In genomic region chr5:139600336-139600949, GRCh38 we compare ENCODE assay signal across 14 cellular contexts. TPM values are rescaled to one million over a fixed set of nuclear protein-coding genes. Genes with fewer than 3 reads are reported as not detected.
DNase-seq lines count a peak whose midpoint lies in the region; TF ChIP-seq lines count a peak whose summit lies in the region.
"Had no signal": no experiment of that assay in that cellular context is flagged by ENCODE, and none has a peak within 500 bp of the region (broad histone marks: within the 10 kb centered on the region; RNA-seq: fewer than 3 reads in every experiment).

No MANE protein-coding gene starts in this region.

- H3K27ac Mint-ChIP-seq in activated CD4-positive, alpha-beta T cell treated with anti-CD3 and anti-CD28 coated beads, Interleukin-2, amount 10 ng/mL, durations not matched to agents 24 days and 14 days: no peak overlapping the region
- H3K27ac Mint-ChIP-seq: stimulated activated naive CD8-positive, alpha-beta T cell treated with anti-CD3 and anti-CD28 coated beads, Interleukin-15, amount 100 ng/mL, for 72 hours had no signal

- no TSS peak for BruUV-seq in mammary epithelial cell (replicated peaks; lab: Mats Ljungman, UMichigan)

- peak overlapping the region; percentile 53 for H3K27ac ChIP-seq in mammary epithelial cell (ENCODE audit: insufficient read depth, low read depth, low read length)
- H3K27ac ChIP-seq in vagina: no peak overlapping the region
- H3K27ac ChIP-seq: parathyroid adenoma had no signal

- no peaks in the 10 kb centered on the region for H3K27me3 Mint-ChIP-seq in activated CD4-positive, alpha-beta T cell treated with anti-CD3 and anti-CD28 coated beads, Interleukin-2, amount 10 ng/mL, durations not matched to agents 24 days and 14 days
- H3K27me3 Mint-ChIP-seq: activated T-cell treated with anti-CD3 and anti-CD28 coated beads, Interleukin-2, amount 50 U/mL, for 24 hours; stimulated activated naive CD8-positive, alpha-beta T cell treated with anti-CD3 and anti-CD28 coated beads, Interleukin-15, amount 100 ng/mL, for 72 hours had no signal

- H3K79me2 ChIP-seq in mammary epithelial cell (ENCODE audit: insufficient read depth, low read length): peaks cover 79% of the 10 kb centered on the region

- in situ Hi-C loops in mammary epithelial cell (cut with MboI; ENCODE audit: low sequenced_read_pairs in 2 of 2): no loop called here
- in situ Hi-C loops in KBM-7 (cut with MboI; ENCODE audit: low pct_unique_long_range_greater_than_20kb, low sequenced_read_pairs): no loop called here

- H3K9me3 Mint-ChIP-seq in activated CD4-positive, alpha-beta T cell treated with anti-CD3 and anti-CD28 coated beads, Interleukin-2, amount 10 ng/mL, durations not matched to agents 24 days and 14 days: no peaks in the 10 kb centered on the region
- H3K9me3 Mint-ChIP-seq: activated T-cell treated with anti-CD3 and anti-CD28 coated beads, Interleukin-2, amount 50 U/mL, for 24 hours; stimulated activated naive CD8-positive, alpha-beta T cell treated with anti-CD3 and anti-CD28 coated beads, Interleukin-15, amount 100 ng/mL, for 72 hours had no signal

- dilution Hi-C loops in mammary epithelial cell (cut with HindIII; ENCODE audit: low sequenced_read_pairs): no loop called here

- peaks cover 4% of the 10 kb centered on the region for H4K20me1 ChIP-seq in mammary epithelial cell (ENCODE audit: insufficient read depth, low read length)

- H3K9ac ChIP-seq in mammary epithelial cell (ENCODE audit: insufficient read depth, low read length): no peak overlapping the region
- H3K9ac ChIP-seq: parathyroid adenoma had no signal

- H3K36me3 Mint-ChIP-seq in activated CD4-positive, alpha-beta T cell treated with anti-CD3 and anti-CD28 coated beads, Interleukin-2, amount 10 ng/mL, durations not matched to agents 24 days and 14 days (ENCODE audit: low read depth): peaks cover 37% of the 10 kb centered on the region

- H3K9me3 ChIP-seq in mammary epithelial cell (replicated peaks; ENCODE audit: insufficient read depth, low read length) (no peaks in the 10 kb centered on the region), BE2C (no peaks in the 10 kb centered on the region), vagina (no peaks in the 10 kb centered on the region)

- no peak for TF ChIP-seq POLR2A in vagina (IDR thresholded peaks at IDR 0.05)

- H2AFZ ChIP-seq in mammary epithelial cell (ENCODE audit: low read depth, low read length): no peak overlapping the region
- H2AFZ ChIP-seq: parathyroid adenoma had no signal

- H3K4me2 ChIP-seq in mammary epithelial cell (ENCODE audit: insufficient read depth, low read depth, low read length): no peak overlapping the region

- H3K4me1 Mint-ChIP-seq in activated CD4-positive, alpha-beta T cell treated with anti-CD3 and anti-CD28 coated beads, Interleukin-2, amount 10 ng/mL, durations not matched to agents 24 days and 14 days: peaks cover 12% of the 10 kb centered on the region

- CTCF ChIA-PET in BJ (lab: Yijun Ruan, JAX): interaction anchor here (0.6 kb wide), 1 partner anchor 508 kb away, joined by 3 read pairs; no protein-coding TSS in a partner anchor
- CTCF ChIA-PET in mammary epithelial cell (lab: Charles Lee; ENCODE audit: low non-redundant PET): interaction anchor here (0.6 kb wide), 1 partner anchor 165 kb away, joined by 9 read pairs; no protein-coding TSS in a partner anchor

- TF ChIP-seq CTCF in BJ (IDR thresholded peaks at IDR 0.05; ENCODE audit: insufficient read depth, low read depth, low read length) (no peak), mammary epithelial cell (conservative IDR thresholded peaks at IDR 0.05 in 1 of 2, IDR thresholded peaks at IDR 0.05 in 1 of 2; ENCODE audit: extremely low read depth in 1 of 2, insufficient read depth in 1 of 2, low read depth in 1 of 2, low read length in 2 of 2) (no peak), BE2C (IDR thresholded peaks at IDR 0.05; ENCODE audit: low read depth, low read length) (no peak), vagina (IDR thresholded peaks at IDR 0.05) (no peak)

- H3K36me3 ChIP-seq in BJ (ENCODE audit: control insufficient read depth, insufficient read depth, low read length): no peaks in the 10 kb centered on the region; the same call in 1 of the 2 replicates
- H3K36me3 ChIP-seq in mammary epithelial cell (ENCODE audit: insufficient read depth, low read length): peaks cover 12% of the 10 kb centered on the region
- H3K36me3 ChIP-seq in BE2C: peaks cover 36% of the 10 kb centered on the region
- peaks cover 0 to 25% of the 10 kb centered on the region in 2 donors for H3K36me3 ChIP-seq in vagina

- 49% methylated on average over 5 of the region's 7 CpGs for WGBS in mammary epithelial cell (ENCODE audit: low coverage, missing lambda C conversion rate)

- DNase-seq in BJ (ENCODE audit: low read depth) (peak; percentile 18), M059J (ENCODE audit: low read depth) (peak; percentile 32), mammary epithelial cell (peak; percentile 77), kidney tubule cell (ENCODE audit: low spot score) (peak; percentile 58), BE2C (no peak), KBM-7 (no peak), vagina (ENCODE audit: extremely low spot score in 2 of 2) (no peak)
- DNase-seq in activated CD4-positive, alpha-beta T cell treated with anti-CD3 and anti-CD28 coated beads, Interleukin-2, amount 10 ng/mL, durations not matched to agents 24 days and 14 days: no peak
- DNase-seq: activated CD4-positive, CD25-positive, alpha-beta regulatory T cell; activated T-cell treated with anti-CD3 and anti-CD28 coated beads, Interleukin-2, amount 50 U/mL, for 24 hours; NCI-H1417; NCI-H524 treated with DMSO at 0.1 percent for 48 hours; stimulated activated naive CD8-positive, alpha-beta T cell treated with anti-CD3 and anti-CD28 coated beads, Interleukin-15, amount 100 ng/mL, for 72 hours had no signal

- intact Hi-C loops in mammary epithelial cell (cut with micrococcal nuclease) (no loop called here), vagina (cut with DNase I) (no loop called here)
- intact Hi-C loops in activated CD4-positive, alpha-beta T cell treated with anti-CD3 and anti-CD28 coated beads, Interleukin-2, amount 10 ng/mL, durations not matched to agents 24 days and 14 days (cut with micrococcal nuclease): no loop called here

- POLR2A ChIA-PET in BJ (lab: Charles Lee): no interaction called here

- H3K27me3 ChIP-seq in BJ (ENCODE audit: control insufficient read depth, insufficient read depth, low read length) (no peaks in the 10 kb centered on the region), mammary epithelial cell (ENCODE audit: insufficient read depth, low read length) (no peaks in the 10 kb centered on the region), BE2C (no peaks in the 10 kb centered on the region), vagina (no peaks in the 10 kb centered on the region)

- H3K4me3 ChIP-seq in BJ (ENCODE audit: low read depth, low read length) (no peak overlapping the region), mammary epithelial cell (replicated peaks in 1 of 3; ENCODE audit: insufficient read depth in 1 of 3, low read depth in 2 of 3, low read length in 3 of 3) (no peak overlapping the region), BE2C (ENCODE audit: low read depth, low read length) (no peak overlapping the region), vagina (no peak overlapping the region)

- peaks cover 19% of the 10 kb centered on the region for H3K4me1 ChIP-seq in mammary epithelial cell (ENCODE audit: insufficient read depth, low read length)
- H3K4me1 ChIP-seq in BE2C: no peaks in the 10 kb centered on the region
- H3K4me1 ChIP-seq in vagina: no peaks in the 10 kb centered on the region
- H3K4me1 ChIP-seq: parathyroid adenoma had no signal

- no peak overlapping the region for H3K4me3 Mint-ChIP-seq in activated CD4-positive, alpha-beta T cell treated with anti-CD3 and anti-CD28 coated beads, Interleukin-2, amount 10 ng/mL, durations not matched to agents 24 days and 14 days
- H3K4me3 Mint-ChIP-seq: activated T-cell treated with anti-CD3 and anti-CD28 coated beads, Interleukin-2, amount 50 U/mL, for 24 hours; stimulated activated naive CD8-positive, alpha-beta T cell treated with anti-CD3 and anti-CD28 coated beads, Interleukin-15, amount 100 ng/mL, for 72 hours had no signal

RNA-seq across cellular contexts. Expression of gene UBE2D2, which starts 39.3 kb away (rescaled TPM):
- 18.2 and 48.7 TPM in 2 replicates for polyA plus RNA-seq in BJ (2011; rRNA removed)
- polyA minus RNA-seq in BJ (2011; rRNA and poly(A)+ RNA removed): 16.1 and 18.4 TPM in 2 replicates
- 127 and 165 TPM in 2 replicates for total RNA-seq in M059J (2014; rRNA removed; shearing (Covaris generic))
- total RNA-seq in mammary epithelial cell: 100 to 1,000 TPM in 1 of 2 donors, 10 to 100 TPM in 1; 47.0 to 141 TPM
- polyA plus RNA-seq in mammary epithelial cell: 40.1 TPM
- polyA minus RNA-seq in mammary epithelial cell: 66.4 TPM
- 272 and 275 TPM in 2 replicates for total RNA-seq in activated CD4-positive, alpha-beta T cell treated with anti-CD3 and anti-CD28 coated beads, Interleukin-2, amount 10 ng/mL, durations not matched to agents 24 days and 14 days
- 104 TPM for polyA plus RNA-seq in BE2C (2012; ENCODE audit: insufficient read depth, insufficient read length, low read depth)
- total RNA-seq in vagina: 57.5 TPM

RNA-seq across cellular contexts. Expression of gene CXXC5, which starts 47.7 kb away (rescaled TPM):
- polyA plus RNA-seq in BJ (2011; rRNA removed) (36.5 and 50.4 TPM in 2 replicates), mammary epithelial cell (16.6 TPM)
- 20.3 and 23.6 TPM in 2 replicates for polyA minus RNA-seq in BJ (2011; rRNA and poly(A)+ RNA removed)
- 78.6 and 122 TPM in 2 replicates for total RNA-seq in M059J (2014; rRNA removed; shearing (Covaris generic))
- total RNA-seq in mammary epithelial cell (10 to 100 TPM; 13.8 to 47.3 TPM), vagina (51.8 TPM)
- 5.8 TPM for polyA minus RNA-seq in mammary epithelial cell
- total RNA-seq in activated CD4-positive, alpha-beta T cell treated with anti-CD3 and anti-CD28 coated beads, Interleukin-2, amount 10 ng/mL, durations not matched to agents 24 days and 14 days: 1.2 and 1.9 TPM in 2 replicates
- polyA plus RNA-seq in BE2C (2012; ENCODE audit: insufficient read depth, insufficient read length, low read depth): 263 TPM

Comparison
In these comparisons a context has a peak if more than half of its experiments do, and no peak if none do; other contexts are left out.
1. DNase-seq: peak in BJ (single experiment), M059J (single experiment), mammary epithelial cell (single experiment) and kidney tubule cell (single experiment); none in activated CD4-positive, alpha-beta T cell treated with anti-CD3 and anti-CD28 coated beads, Interleukin-2, amount 10 ng/mL, durations not matched to agents 24 days and 14 days (single experiment), BE2C (single experiment), KBM-7 (single experiment) and vagina (0 of 2).